12 cellular contexts compared by ENCODE assay signal in the genomic region with DNA sequence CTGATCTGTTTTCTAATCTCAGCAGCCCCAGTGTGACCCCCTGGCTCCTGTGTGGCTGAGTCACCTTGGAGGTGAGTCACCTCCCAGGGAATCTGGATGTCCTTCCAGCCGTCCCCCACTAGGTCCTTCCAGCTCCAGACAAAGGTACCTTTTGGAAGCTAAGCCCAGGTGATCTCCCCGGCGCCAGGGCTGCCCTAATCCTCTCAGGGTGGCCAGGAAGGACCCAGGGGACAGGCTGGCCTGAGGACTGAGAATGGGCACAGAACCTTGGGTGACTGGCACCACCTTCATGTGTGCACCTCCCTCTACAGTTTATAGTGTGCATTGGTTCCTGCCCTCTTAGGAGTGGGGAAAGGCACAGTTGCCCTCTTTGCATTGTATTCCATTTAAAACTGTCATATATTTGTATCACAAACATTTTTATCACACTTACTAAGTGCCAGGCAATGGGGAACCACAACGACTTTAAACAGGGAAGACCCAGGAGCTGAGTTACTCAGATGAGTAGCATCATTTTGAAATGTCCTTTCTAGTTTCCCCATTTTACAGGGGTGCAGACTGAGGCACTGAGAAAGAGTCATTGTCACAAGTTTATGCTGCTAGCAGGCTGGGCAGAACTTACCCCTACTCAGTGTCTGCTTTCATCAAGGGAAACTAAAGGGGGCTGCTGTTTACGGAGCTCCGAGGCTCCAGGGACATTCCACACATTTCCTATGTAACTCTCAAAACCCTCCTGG. TPM values are rescaled to one million over a fixed set of nuclear protein-coding genes. Genes with fewer than 3 reads are reported as not detected.
DNase-seq lines count a peak whose midpoint lies in the region; ATAC-seq, FAIRE-seq and TF ChIP-seq lines count a peak whose summit lies in the region.
"Had no signal": no experiment of that assay in that cellular context is flagged by ENCODE, and none has a peak within 500 bp of the region (broad histone marks: within the 10 kb centered on the region; RNA-seq: fewer than 3 reads in every experiment).

No MANE protein-coding gene starts in this region.

- dilution Hi-C loops in endothelial cell of umbilical vein (cut with MboI; ENCODE audit: extremely low pct_ligation_motif_present, low sequenced_read_pairs), result no loop called here

- POLR2A ChIA-PET in OCI-LY7 (lab: Charles Lee), result no interaction called here
- POLR2A ChIA-PET in endothelial cell of umbilical vein (lab: Charles Lee), result no interaction called here

- H3K36me3 ChIP-seq in left ventricle myocardium inferior (no peaks in the 10 kb centered on the region), OCI-LY7 (ENCODE audit: insufficient read depth, low read length) (no peaks in the 10 kb centered on the region), endothelial cell of umbilical vein (ENCODE audit: control insufficient read depth in 2 of 2, extremely low read depth in 1 of 2, insufficient read depth in 2 of 2, low read length in 2 of 2) (no peaks in the 10 kb centered on the region)

- no peak overlapping the region for H3K27ac Mint-ChIP-seq in activated CD8-positive, alpha-beta memory T cell treated with anti-CD3 and anti-CD28 coated beads, Interleukin-2, amount 10 ng/mL, durations not matched to agents 7 days and 5 days

- ATAC-seq in left cardiac atrium (no peak), sciatic nerve (no peak), HG03097 (IDR thresholded peaks at IDR 0.05; ENCODE audit: low FRiP score, unreplicated experiment) (no peak), GM18873 (IDR thresholded peaks at IDR 0.05; ENCODE audit: low FRiP score, unreplicated experiment) (no peak)
- no peak for ATAC-seq in activated CD8-positive, alpha-beta memory T cell treated with anti-CD3 and anti-CD28 coated beads, Interleukin-2, amount 10 ng/mL, durations not matched to agents 7 days and 5 days

- H3K4me1 ChIP-seq in left ventricle myocardium inferior (no peaks in the 10 kb centered on the region), OCI-LY7 (ENCODE audit: insufficient read depth, low read length, poor library complexity, severe bottlenecking) (no peaks in the 10 kb centered on the region), endothelial cell of umbilical vein (ENCODE audit: control insufficient read depth, extremely low read depth, insufficient read depth, low read length) (no peaks in the 10 kb centered on the region)

- intact Hi-C loops in left ventricle myocardium inferior (cut with micrococcal nuclease) (no loop called here), left cardiac atrium (cut with DNase I) (no loop called here), OCI-LY7 (cut with micrococcal nuclease; ENCODE audit: unreplicated experiment) (no loop called here), endothelial cell of umbilical vein (cut with micrococcal nuclease) (no loop called here), sciatic nerve (cut with DNase I) (loop anchor here (10.0 kb wide), 1 partner anchor 172 kb away; no protein-coding TSS in a partner anchor)

- H3K27me3 Mint-ChIP-seq in activated CD8-positive, alpha-beta memory T cell treated with anti-CD3 and anti-CD28 coated beads, Interleukin-2, amount 10 ng/mL, durations not matched to agents 7 days and 5 days, result no peaks in the 10 kb centered on the region
- H3K27me3 Mint-ChIP-seq: central memory CD8-positive, alpha-beta T cell had no signal

- H3K27ac ChIP-seq in left ventricle myocardium inferior (replicated peaks), result no peak overlapping the region
- H3K27ac ChIP-seq in OCI-LY7 (ENCODE audit: low read depth, low read length, poor library complexity, severe bottlenecking), result no peak overlapping the region
- no peak overlapping the region for H3K27ac ChIP-seq in endothelial cell of umbilical vein (ENCODE audit: insufficient read depth, low read depth, low read length)

- H3K79me2 ChIP-seq in OCI-LY7 (ENCODE audit: insufficient read depth, low read depth, low read length), result no peaks in the 10 kb centered on the region
- H3K79me2 ChIP-seq in endothelial cell of umbilical vein (ENCODE audit: control insufficient read depth, insufficient read depth, low read length), result no peaks in the 10 kb centered on the region

- H3K4me2 ChIP-seq in OCI-LY7 (ENCODE audit: low read length) (no peak overlapping the region), endothelial cell of umbilical vein (ENCODE audit: insufficient read depth, low read length) (no peak overlapping the region)

- H3K27me3 ChIP-seq in left ventricle myocardium inferior (ENCODE audit: low read depth) (peaks cover 43% of the 10 kb centered on the region), endothelial cell of umbilical vein (ENCODE audit: control insufficient read depth in 2 of 2, insufficient read depth in 2 of 2, low read length in 2 of 2) (no peaks in the 10 kb centered on the region)

- FAIRE-seq in endothelial cell of umbilical vein (lab: Jason Lieb, UNC), result peak; percentile 31

- H3K4me1 Mint-ChIP-seq in activated CD8-positive, alpha-beta memory T cell treated with anti-CD3 and anti-CD28 coated beads, Interleukin-2, amount 10 ng/mL, durations not matched to agents 7 days and 5 days, result no peaks in the 10 kb centered on the region

- BruUV-seq in OCI-LY7 (replicated peaks; lab: Mats Ljungman, UMichigan) (no TSS peak), endothelial cell of umbilical vein (replicated peaks; lab: Mats Ljungman, UMichigan) (no TSS peak)

- H2AFZ ChIP-seq in OCI-LY7 (ENCODE audit: low read length) (no peak overlapping the region), endothelial cell of umbilical vein (ENCODE audit: low read depth, low read length) (no peak overlapping the region)

- no peak overlapping the region for H3K9ac ChIP-seq in endothelial cell of umbilical vein (replicated peaks; ENCODE audit: extremely low read depth, insufficient read depth, low read length)

- peak; percentile 37 for TF ChIP-seq CTCF in left ventricle myocardium inferior (IDR thresholded peaks at IDR 0.05; ENCODE audit: borderline replicate concordance)
- peak; percentile 52 for TF ChIP-seq CTCF in OCI-LY7 (conservative IDR thresholded peaks at IDR 0.05; ENCODE audit: low read length)
- TF ChIP-seq CTCF in endothelial cell of umbilical vein (IDR thresholded peaks at IDR 0.05; ENCODE audit: extremely low read depth in 1 of 2, insufficient read depth in 1 of 2, low read depth in 1 of 2, low read length in 2 of 2), result peak in 1 of 2 donors; percentile 34

- H3K9me3 ChIP-seq in left ventricle myocardium inferior (replicated peaks), result no peaks in the 10 kb centered on the region
- H3K9me3 ChIP-seq in OCI-LY7 (ENCODE audit: low read length), result no peaks in the 10 kb centered on the region
- H3K9me3 ChIP-seq in endothelial cell of umbilical vein (replicated peaks; ENCODE audit: control insufficient read depth, insufficient read depth, low read length), result no peaks in the 10 kb centered on the region

- no peaks in the 10 kb centered on the region for H3K9me1 ChIP-seq in endothelial cell of umbilical vein (replicated peaks; ENCODE audit: control insufficient read depth, extremely low read depth, insufficient read depth, low read length)

- DNase-seq in left ventricle myocardium inferior (no peak), left cardiac atrium (no peak), OCI-LY7 (ENCODE audit: low spot score) (no peak), endothelial cell of umbilical vein (ENCODE audit: low read depth, low spot score) (no peak), sciatic nerve (ENCODE audit: low spot score) (no peak)
- no peak for DNase-seq in activated CD8-positive, alpha-beta memory T cell treated with anti-CD3 and anti-CD28 coated beads, Interleukin-2, amount 10 ng/mL, durations not matched to agents 7 days and 5 days
- DNase-seq: DMS79, NCI-H1694 treated with DMSO at 0.1 percent for 48 hours, trophoblast cell had no signal

- no peak overlapping the region for H3K4me3 Mint-ChIP-seq in activated CD8-positive, alpha-beta memory T cell treated with anti-CD3 and anti-CD28 coated beads, Interleukin-2, amount 10 ng/mL, durations not matched to agents 7 days and 5 days
- H3K4me3 Mint-ChIP-seq: central memory CD8-positive, alpha-beta T cell had no signal

- H3K4me3 ChIP-seq in left ventricle myocardium inferior, result no peak overlapping the region
- no peak overlapping the region for H3K4me3 ChIP-seq in OCI-LY7 (ENCODE audit: low read depth, low read length, poor library complexity, severe bottlenecking)
- no peak overlapping the region for H3K4me3 ChIP-seq in endothelial cell of umbilical vein (replicated peaks in 1 of 3; ENCODE audit: insufficient read depth in 1 of 3, low read depth in 1 of 3, low read length in 3 of 3)

- TF ChIP-seq POLR2A in endothelial cell of umbilical vein (IDR thresholded peaks at IDR 0.05; ENCODE audit: low read depth, low read length), result no peak

- H4K20me1 ChIP-seq in OCI-LY7 (ENCODE audit: insufficient read depth, low read length), result no peaks in the 10 kb centered on the region
- H4K20me1 ChIP-seq in endothelial cell of umbilical vein (replicated peaks; ENCODE audit: control insufficient read depth, extremely low read depth, insufficient read depth, low read length), result no peaks in the 10 kb centered on the region

- CTCF ChIA-PET in OCI-LY7 (lab: Charles Lee; ENCODE audit: unreplicated experiment) (no interaction called here), endothelial cell of umbilical vein (lab: Charles Lee) (interaction anchor here (1.0 to 1.7 kb wide), 2 partner anchors 10 to 175 kb away, joined by 3 to 8 read pairs; no protein-coding TSS in a partner anchor)
- CTCF ChIA-PET in activated CD8-positive, alpha-beta memory T cell treated with anti-CD3 and anti-CD28 coated beads, Interleukin-2, amount 10 ng/mL, durations not matched to agents 7 days and 5 days (lab: Charles Lee), result interaction anchor here (0.7 to 6.0 kb wide), 8 partner anchors 10 to 287 kb away, joined by 3 to 33 read pairs (median 4); no protein-coding TSS in a partner anchor

- no peaks in the 10 kb centered on the region for H3K9me3 Mint-ChIP-seq in activated CD8-positive, alpha-beta memory T cell treated with anti-CD3 and anti-CD28 coated beads, Interleukin-2, amount 10 ng/mL, durations not matched to agents 7 days and 5 days (ENCODE audit: low read depth)
- H3K9me3 Mint-ChIP-seq: central memory CD8-positive, alpha-beta T cell had no signal

- no peaks in the 10 kb centered on the region for H3K9me2 ChIP-seq in OCI-LY7 (ENCODE audit: insufficient read depth, low read length)

- no peaks in the 10 kb centered on the region for H3K36me3 Mint-ChIP-seq in activated CD8-positive, alpha-beta memory T cell treated with anti-CD3 and anti-CD28 coated beads, Interleukin-2, amount 10 ng/mL, durations not matched to agents 7 days and 5 days

RNA-seq across cellular contexts. Expression of a gene that starts 2.6 kb away (rescaled TPM):
- not detected for total RNA-seq in left ventricle myocardium inferior
- total RNA-seq in left cardiac atrium, result not detected
- not detected in 2 replicates for total RNA-seq in OCI-LY7 (2014; rRNA removed; shearing (Covaris generic))
- total RNA-seq in OCI-LY7 (2022), result not detected in 2 replicates
- not detected in 2 replicates for total RNA-seq in endothelial cell of umbilical vein
- not detected in 2 replicates for polyA plus RNA-seq in endothelial cell of umbilical vein
- not detected in 2 replicates for polyA plus RNA-seq in endothelial cell of umbilical vein (2011; cell fraction: cytosol; rRNA removed)
- polyA plus RNA-seq in endothelial cell of umbilical vein (2011; cell fraction: nucleus; rRNA removed), result not detected in 2 replicates
- not detected in 2 replicates for polyA plus RNA-seq in endothelial cell of umbilical vein (2012)
- not detected in 2 replicates for polyA minus RNA-seq in endothelial cell of umbilical vein
- polyA minus RNA-seq in endothelial cell of umbilical vein (2011; cell fraction: cytosol; rRNA and poly(A)+ RNA removed), result not detected
- not detected in 2 replicates for polyA minus RNA-seq in endothelial cell of umbilical vein (2011; cell fraction: nucleus; rRNA and poly(A)+ RNA removed)
- total RNA-seq in sciatic nerve, result not detected
- total RNA-seq in activated CD8-positive, alpha-beta memory T cell treated with anti-CD3 and anti-CD28 coated beads, Interleukin-2, amount 10 ng/mL, durations not matched to agents 7 days and 5 days, result not detected

RNA-seq across cellular contexts. Expression of a gene that starts 23.1 kb away (rescaled TPM):
- total RNA-seq in left ventricle myocardium inferior, result not detected
- not detected for total RNA-seq in left cardiac atrium
- total RNA-seq in OCI-LY7 (2014; rRNA removed; shearing (Covaris generic)), result not detected in 2 replicates
- total RNA-seq in OCI-LY7 (2022), result not detected in 2 replicates
- not detected in 2 replicates for total RNA-seq in endothelial cell of umbilical vein
- polyA plus RNA-seq in endothelial cell of umbilical vein, result not detected in 2 replicates
- polyA plus RNA-seq in endothelial cell of umbilical vein (2011; cell fraction: cytosol; rRNA removed), result not detected in 2 replicates
- not detected in 2 replicates for polyA plus RNA-seq in endothelial cell of umbilical vein (2011; cell fraction: nucleus; rRNA removed)
- polyA plus RNA-seq in endothelial cell of umbilical vein (2012), result not detected in 2 replicates
- not detected in 2 replicates for polyA minus RNA-seq in endothelial cell of umbilical vein
- not detected for polyA minus RNA-seq in endothelial cell of umbilical vein (2011; cell fraction: cytosol; rRNA and poly(A)+ RNA removed)
- polyA minus RNA-seq in endothelial cell of umbilical vein (2011; cell fraction: nucleus; rRNA and poly(A)+ RNA removed), result not detected in 2 replicates
- total RNA-seq in sciatic nerve, result not detected
- total RNA-seq in activated CD8-positive, alpha-beta memory T cell treated with anti-CD3 and anti-CD28 coated beads, Interleukin-2, amount 10 ng/mL, durations not matched to agents 7 days and 5 days, result not detected

RNA-seq across cellular contexts. Expression of a gene that starts 45.4 kb away (rescaled TPM):
- total RNA-seq in left ventricle myocardium inferior, result not detected
- total RNA-seq in left cardiac atrium, result not detected
- total RNA-seq in OCI-LY7 (2014; rRNA removed; shearing (Covaris generic)), result not detected in 2 replicates
- not detected in 2 replicates for total RNA-seq in OCI-LY7 (2022)
- not detected in 2 replicates for total RNA-seq in endothelial cell of umbilical vein
- not detected in 2 replicates for polyA plus RNA-seq in endothelial cell of umbilical vein
- not detected in 2 replicates for polyA plus RNA-seq in endothelial cell of umbilical vein (2011; cell fraction: cytosol; rRNA removed)
- not detected in 2 replicates for polyA plus RNA-seq in endothelial cell of umbilical vein (2011; cell fraction: nucleus; rRNA removed)
- not detected in 2 replicates for polyA plus RNA-seq in endothelial cell of umbilical vein (2012)
- not detected in 2 replicates for polyA minus RNA-seq in endothelial cell of umbilical vein
- polyA minus RNA-seq in endothelial cell of umbilical vein (2011; cell fraction: cytosol; rRNA and poly(A)+ RNA removed), result not detected
- polyA minus RNA-seq in endothelial cell of umbilical vein (2011; cell fraction: nucleus; rRNA and poly(A)+ RNA removed), result not detected in 2 replicates
- not detected for total RNA-seq in sciatic nerve
- total RNA-seq in activated CD8-positive, alpha-beta memory T cell treated with anti-CD3 and anti-CD28 coated beads, Interleukin-2, amount 10 ng/mL, durations not matched to agents 7 days and 5 days, result not detected
